Comparison of ENCODE assay signal across 15 cellular contexts in the genomic region with DNA sequence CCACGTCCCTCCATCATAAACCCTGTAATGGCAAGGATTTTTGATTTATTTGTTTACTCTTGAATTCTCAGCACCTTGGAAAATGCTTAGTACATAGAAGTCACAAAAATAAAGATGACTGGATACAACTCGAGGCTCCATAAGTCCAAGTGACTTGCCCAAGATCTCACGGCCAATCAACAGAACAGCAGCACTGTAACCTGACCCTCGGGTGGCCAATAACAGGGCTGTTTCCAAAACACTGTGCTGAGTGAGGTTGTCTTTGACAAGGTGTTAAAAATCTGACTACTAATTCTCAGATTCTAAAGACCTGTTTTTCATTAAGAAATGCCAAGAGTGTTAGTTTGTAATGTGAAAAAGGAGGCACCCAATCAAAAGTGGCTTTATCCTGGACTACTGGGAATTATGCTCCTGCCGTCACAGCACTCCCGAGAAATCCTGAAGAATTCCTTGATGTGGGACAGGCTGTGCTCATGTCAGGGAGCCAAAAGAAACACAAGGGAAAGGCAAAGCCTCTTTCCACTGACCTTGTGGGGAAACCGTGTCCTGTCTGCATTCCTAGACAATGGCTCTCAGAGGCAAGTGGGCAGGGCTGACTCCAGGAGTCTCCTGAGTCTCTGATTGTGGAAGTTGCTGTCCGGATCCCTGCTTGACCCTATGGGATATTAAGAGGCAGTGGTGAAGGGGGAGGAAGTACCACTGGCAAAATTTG.
DNase-seq lines count a peak whose midpoint lies in the region; ATAC-seq and TF ChIP-seq lines count a peak whose summit lies in the region.
"Had no signal": no experiment of that assay in that cellular context is flagged by ENCODE, and none has a peak within 500 bp of the region (broad histone marks: within the 10 kb centered on the region; RNA-seq: fewer than 3 reads in every experiment).

No MANE protein-coding gene starts in this region.

- no peak overlapping the region for H3K4me3 ChIP-seq in adipocyte (ENCODE audit: low read length)
- no peak overlapping the region for H3K4me3 ChIP-seq in fibroblast of mammary gland (ENCODE audit: control insufficient read depth, low read depth, low read length)
- no peak overlapping the region for H3K4me3 ChIP-seq in left lung
- no peak overlapping the region for H3K4me3 ChIP-seq in thoracic aorta

- ATAC-seq in left lung (peak; percentile 15), thoracic aorta (ENCODE audit: insufficient number of reproducible peaks, low FRiP score, low read depth) (peak; percentile 50), GM21737 (IDR thresholded peaks at IDR 0.05; ENCODE audit: unreplicated experiment) (no peak)
- ATAC-seq: effector memory CD8-positive, alpha-beta T cell had no signal

- H3K36me3 ChIP-seq in adipocyte (ENCODE audit: control insufficient read depth, insufficient read depth, low read length, severe bottlenecking) (no peaks in the 10 kb centered on the region), left lung (no peaks in the 10 kb centered on the region), thoracic aorta (no peaks in the 10 kb centered on the region)

- H3K27ac ChIP-seq in left lung: no peak overlapping the region
- H3K27ac ChIP-seq in thoracic aorta: no peak overlapping the region

- H3K4me1 ChIP-seq in adipocyte (ENCODE audit: control insufficient read depth, insufficient read depth, low read length): no peaks in the 10 kb centered on the region
- no peaks in the 10 kb centered on the region for H3K4me1 ChIP-seq in left lung
- H3K4me1 ChIP-seq in thoracic aorta (ENCODE audit: control insufficient read depth in 1 of 2, low read depth in 2 of 2): peaks cover 4 to 17% of the 10 kb centered on the region in 2 donors

- no peak overlapping the region for H3K9ac ChIP-seq in adipocyte (ENCODE audit: low read length)

- no peaks in the 10 kb centered on the region for H3K36me3 Mint-ChIP-seq in progenitor cell of endocrine pancreas (ENCODE audit: insufficient read depth)

- H3K9me3 ChIP-seq in adipocyte (ENCODE audit: control insufficient read depth, low read length) (peaks cover 4% of the 10 kb centered on the region), left lung (no peaks in the 10 kb centered on the region), thoracic aorta (no peaks in the 10 kb centered on the region)

- H3K4me3 Mint-ChIP-seq in progenitor cell of endocrine pancreas (ENCODE audit: low read depth): no peak overlapping the region
- H3K4me3 Mint-ChIP-seq: activated T-cell treated with anti-CD3 and anti-CD28 coated beads, Interleukin-2, amount 50 U/mL, for 24 hours; effector memory CD8-positive, alpha-beta T cell had no signal

- DNase-seq in adipocyte (ENCODE audit: low read depth) (peak; percentile 78), fibroblast of mammary gland (ENCODE audit: low read depth) (peak; percentile 81), left lung (no peak), thoracic aorta (ENCODE audit: low spot score) (no peak), progenitor cell of endocrine pancreas (ENCODE audit: low spot score, unreplicated experiment) (no peak), DMS79 (lab: John Stamatoyannopoulos, UW) (no peak), NCI-H2227 treated with DMSO at 0.1 percent for 48 hours (lab: John Stamatoyannopoulos, UW) (no peak)
- DNase-seq: activated CD4-positive, alpha-beta T cell treated with anti-CD3 and anti-CD28 coated beads for 4 hours; activated T-cell treated with anti-CD3 and anti-CD28 coated beads, Interleukin-2, amount 50 U/mL, for 24 hours; effector memory CD8-positive, alpha-beta T cell; Kasumi-1; NCI-H1694 treated with DMSO at 0.1 percent for 48 hours; NCI-H748 treated with DMSO at 0.1 percent for 48 hours; stimulated activated CD4-positive, alpha-beta T cell treated with anti-CD3 and anti-CD28 coated beads, Interleukin-4, amount 100 ng/mL, for 1 hour had no signal

- no peak overlapping the region for H3K27ac Mint-ChIP-seq in progenitor cell of endocrine pancreas
- H3K27ac Mint-ChIP-seq: activated T-cell treated with anti-CD3 and anti-CD28 coated beads, Interleukin-2, amount 50 U/mL, for 24 hours; effector memory CD8-positive, alpha-beta T cell had no signal

- no peaks in the 10 kb centered on the region for H3K9me3 Mint-ChIP-seq in progenitor cell of endocrine pancreas (ENCODE audit: low read depth)
- H3K9me3 Mint-ChIP-seq: effector memory CD8-positive, alpha-beta T cell had no signal

- H3K27me3 Mint-ChIP-seq in progenitor cell of endocrine pancreas: no peaks in the 10 kb centered on the region

- intact Hi-C loops in left lung (cut with DNase I): no loop called here

- TF ChIP-seq CTCF in fibroblast of mammary gland (conservative IDR thresholded peaks at IDR 0.05; ENCODE audit: control insufficient read depth, insufficient read depth, low read depth, low read length): no peak
- TF ChIP-seq CTCF in left lung (IDR thresholded peaks at IDR 0.05): no peak
- TF ChIP-seq CTCF in thoracic aorta (IDR thresholded peaks at IDR 0.05): no peak
- TF ChIP-seq CTCF in progenitor cell of endocrine pancreas (IDR thresholded peaks at IDR 0.05; ENCODE audit: unreplicated experiment): no peak

- H3K4me1 Mint-ChIP-seq in progenitor cell of endocrine pancreas (ENCODE audit: low read depth): no peaks in the 10 kb centered on the region

- peaks cover 17% of the 10 kb centered on the region for H3K27me3 ChIP-seq in adipocyte (replicated peaks; ENCODE audit: control insufficient read depth, insufficient read depth, low read length)
- no peaks in the 10 kb centered on the region for H3K27me3 ChIP-seq in left lung
- H3K27me3 ChIP-seq in thoracic aorta (replicated peaks; ENCODE audit: insufficient read depth): no peaks in the 10 kb centered on the region

Comparison
In these comparisons a context has a peak if more than half of its experiments do, and no peak if none do; other contexts are left out.
1. DNase-seq: peak in adipocyte (single experiment) and fibroblast of mammary gland (single experiment); none in left lung (0 of 2), thoracic aorta (single experiment), progenitor cell of endocrine pancreas (single experiment), DMS79 (single experiment) and NCI-H2227 treated with DMSO at 0.1 percent for 48 hours (single experiment).